Comparison of ENCODE assay signal across 9 cellular contexts in the genomic region with DNA sequence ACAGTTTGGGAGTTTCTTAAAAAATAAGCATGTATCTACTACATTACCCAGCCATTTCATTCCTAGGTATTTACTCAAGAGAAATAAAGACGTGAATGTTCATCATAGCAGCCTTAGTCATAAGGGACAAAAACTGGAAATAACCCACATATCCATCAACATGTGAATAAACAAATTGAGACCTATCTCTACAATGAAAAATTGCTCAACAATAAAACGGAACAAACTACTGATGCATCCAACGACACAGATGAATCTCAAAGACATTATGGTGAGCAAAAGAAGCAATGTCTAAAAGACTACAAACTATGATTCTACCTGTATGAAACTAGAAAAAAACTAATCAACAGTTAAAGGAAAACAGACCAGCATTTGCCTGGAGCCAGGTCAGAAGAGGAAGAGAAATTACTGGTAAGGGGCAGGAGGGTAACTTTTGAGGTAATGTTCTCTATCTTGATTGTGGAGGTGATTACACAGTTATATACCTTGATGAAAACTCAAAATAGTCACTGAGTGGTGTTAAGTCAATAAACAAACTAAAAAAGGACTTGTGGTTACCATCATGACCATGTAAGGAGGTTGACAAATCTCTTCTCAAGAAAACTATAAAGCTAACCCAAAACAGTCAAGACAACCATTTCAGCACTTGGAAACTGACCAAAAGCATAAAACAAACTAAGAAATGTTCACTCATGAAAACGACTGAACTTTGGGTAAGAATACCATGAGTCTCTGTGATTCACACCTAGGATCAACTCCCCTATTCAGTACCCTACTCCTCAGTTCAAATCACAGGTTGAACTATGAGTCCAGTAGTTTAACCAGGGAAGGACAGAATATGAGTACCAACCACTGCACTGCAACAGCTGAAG. TPM values are rescaled to one million over a fixed set of nuclear protein-coding genes. Genes with fewer than 3 reads are reported as not detected.
DNase-seq lines count a peak whose midpoint lies in the region; ATAC-seq and TF ChIP-seq lines count a peak whose summit lies in the region.
"Had no signal": no experiment of that assay in that cellular context is flagged by ENCODE, and none has a peak within 500 bp of the region (broad histone marks: within the 10 kb centered on the region; RNA-seq: fewer than 3 reads in every experiment).

No MANE protein-coding gene starts in this region.

- 47% methylated on average over 4 of the region's 4 CpGs for WGBS in suprapubic skin
- WGBS in SK-N-SH (ENCODE audit: low lambda C conversion rate) = 67% methylated on average over 4 of the region's 4 CpGs

- H3K9ac ChIP-seq in SK-N-SH = no peak overlapping the region

- H4K20me1 ChIP-seq in SK-N-SH (ENCODE audit: insufficient read depth) = peaks cover 99% of the 10 kb centered on the region

- no peak overlapping the region for H2AFZ ChIP-seq in SK-N-SH (ENCODE audit: low read depth)

- ATAC-seq in GM19395 (IDR thresholded peaks at IDR 0.05; ENCODE audit: unreplicated experiment) = peak; percentile 63
- ATAC-seq in Panc1 = peak; percentile 61
- no peak for ATAC-seq in mucosa of descending colon

- no peak for TF ChIP-seq RAD21 in SK-N-SH (IDR thresholded peaks at IDR 0.05; ENCODE audit: low read length)

- peak overlapping the region in 4 of 7 donors; percentile 3 to 53 (median 44) for H3K27ac Mint-ChIP-seq in CD4-positive, alpha-beta memory T cell

- no peak overlapping the region for H3K4me3 ChIP-seq in CD4-positive, alpha-beta memory T cell (ENCODE audit: low read length in 2 of 2)
- H3K4me3 ChIP-seq in Panc1 (ENCODE audit: low read depth in 2 of 2, low read length in 2 of 2) (no peak overlapping the region), mucosa of descending colon (no peak overlapping the region), suprapubic skin (no peak overlapping the region), SK-N-SH (ENCODE audit: low read depth in 2 of 2, low read length in 1 of 2) (no peak overlapping the region), MG63 (no peak overlapping the region)

- H3K27ac ChIP-seq in CD4-positive, alpha-beta memory T cell (ENCODE audit: low read depth, low read length) = no peak overlapping the region
- H3K27ac ChIP-seq in Panc1 (ENCODE audit: low read length) = no peak overlapping the region
- H3K27ac ChIP-seq in suprapubic skin = no peak overlapping the region
- no peak overlapping the region for H3K27ac ChIP-seq in SK-N-SH (ENCODE audit: low read depth in 2 of 2, low read length in 1 of 2)

- no peaks in the 10 kb centered on the region for H3K9me2 ChIP-seq in SK-N-SH

- H3K27me3 Mint-ChIP-seq in CD4-positive, alpha-beta memory T cell = no peaks in the 10 kb centered on the region

- TF ChIP-seq EP300 in suprapubic skin (IDR thresholded peaks at IDR 0.05) = no peak
- TF ChIP-seq EP300 in SK-N-SH (IDR thresholded peaks at IDR 0.05; ENCODE audit: borderline replicate concordance in 1 of 2, low read depth in 1 of 2, low read length in 1 of 2) = no peak

- CTCF ChIA-PET in CD4-positive, alpha-beta memory T cell (lab: Charles Lee; ENCODE audit: partially characterized antibody) = no interaction called here
- CTCF ChIA-PET in Panc1 (lab: Charles Lee) (no interaction called here), SK-N-SH (lab: Yijun Ruan, JAX) (interaction anchor here (1.1 to 1.4 kb wide), 4 partner anchors 11 to 339 kb away, joined by 3 read pairs; a partner anchor contains a TSS)

- no TSS peak for BruUV-seq in Panc1 (replicated peaks; lab: Mats Ljungman, UMichigan)

- peaks cover 17% of the 10 kb centered on the region for H3K4me1 ChIP-seq in CD4-positive, alpha-beta memory T cell (ENCODE audit: insufficient read depth, low read length)
- H3K4me1 ChIP-seq in Panc1 (ENCODE audit: control insufficient read depth, insufficient read depth, low read length) (no peaks in the 10 kb centered on the region; the same call in 1 of the 2 replicates), mucosa of descending colon (ENCODE audit: low read depth) (no peaks in the 10 kb centered on the region), suprapubic skin (peaks cover 15% of the 10 kb centered on the region), SK-N-SH (ENCODE audit: control insufficient read depth in 1 of 2, insufficient read depth in 2 of 2, low read depth in 1 of 2, low read length in 1 of 2) (0 out of 4 replicates have a peak, but pooled peaks cover 0 to 5% of the 10 kb centered on the region in 2 experiments)

- peaks cover 17% of the 10 kb centered on the region for H3F3A ChIP-seq in SK-N-SH (replicated peaks; ENCODE audit: insufficient read depth)

- peaks cover 100% of the 10 kb centered on the region for H3K79me2 ChIP-seq in SK-N-SH (ENCODE audit: insufficient read depth)

- in situ Hi-C loops in Panc1 (cut with HindIII; ENCODE audit: low pct_unique_long_range_greater_than_20kb, low sequenced_read_pairs) = no loop called here

- no peaks in the 10 kb centered on the region for H3K9me3 ChIP-seq in CD4-positive, alpha-beta memory T cell (ENCODE audit: control insufficient read depth in 1 of 2, low read length in 2 of 2)
- H3K9me3 ChIP-seq in Panc1 (ENCODE audit: control insufficient read depth, insufficient read depth, low read depth, low read length) (peaks cover 4% of the 10 kb centered on the region; the same call in 1 of the 2 replicates), mucosa of descending colon (no peaks in the 10 kb centered on the region), suprapubic skin (no peaks in the 10 kb centered on the region), SK-N-SH (no peaks in the 10 kb centered on the region), MG63 (peaks cover 15% of the 10 kb centered on the region)

- intact Hi-C loops in CD4-positive, alpha-beta memory T cell (cut with micrococcal nuclease) = no loop called here
- intact Hi-C loops in Panc1 (cut with micrococcal nuclease; ENCODE audit: unreplicated experiment) = no loop called here
- intact Hi-C loops in mucosa of descending colon (cut with DNase I, micrococcal nuclease) = no loop called here

- peak overlapping the region in 3 of 8 donors; percentile 5 to 75 (median 21) for H3K4me3 Mint-ChIP-seq in CD4-positive, alpha-beta memory T cell

- H3K36me3 Mint-ChIP-seq in CD4-positive, alpha-beta memory T cell = peaks cover 17% of the 10 kb centered on the region in 2 donors

- no peaks in the 10 kb centered on the region for H3K36me3 ChIP-seq in CD4-positive, alpha-beta memory T cell (ENCODE audit: insufficient read depth, low read length)
- H3K36me3 ChIP-seq in Panc1 (ENCODE audit: control insufficient read depth, insufficient read depth, low read length) (no peaks in the 10 kb centered on the region), mucosa of descending colon (ENCODE audit: low read depth) (no peaks in the 10 kb centered on the region), suprapubic skin (no peaks in the 10 kb centered on the region), SK-N-SH (replicated peaks in 1 of 2; ENCODE audit: control insufficient read depth in 1 of 2, insufficient read depth in 2 of 2, low read length in 1 of 2) (peaks cover 0 to 5% of the 10 kb centered on the region in 2 experiments), MG63 (peaks cover 30% of the 10 kb centered on the region)

- DNase-seq in CD4-positive, alpha-beta memory T cell = no peak
- no peak for DNase-seq in Panc1 (ENCODE audit: low read depth, low spot score)
- DNase-seq in iris pigment epithelial cell (ENCODE audit: low read depth) = peak; percentile 89
- no peak for DNase-seq in mucosa of descending colon
- DNase-seq in suprapubic skin (ENCODE audit: low spot score in 2 of 2) = no peak
- DNase-seq in SK-N-SH = no peak
- DNase-seq in MG63 = no peak
- DNase-seq: NCI-H774 had no signal

- POLR2A ChIA-PET in CD4-positive, alpha-beta memory T cell (lab: Charles Lee; ENCODE audit: partially characterized antibody) = interaction anchor here (0.9 to 1.2 kb wide), 3 partner anchors 10 to 23 kb away, joined by 4 read pairs; no protein-coding TSS in a partner anchor
- POLR2A ChIA-PET in Panc1 (lab: Charles Lee) = no interaction called here
- POLR2A ChIA-PET in SK-N-SH (lab: Yijun Ruan, JAX) = no interaction called here

- no peaks in the 10 kb centered on the region for H3K27me3 ChIP-seq in CD4-positive, alpha-beta memory T cell (ENCODE audit: insufficient read depth, low read length)
- H3K27me3 ChIP-seq in Panc1 (ENCODE audit: control insufficient read depth, insufficient read depth, low read length) (no peaks in the 10 kb centered on the region), suprapubic skin (no peaks in the 10 kb centered on the region), SK-N-SH (ENCODE audit: insufficient read depth) (no peaks in the 10 kb centered on the region), MG63 (no peaks in the 10 kb centered on the region)

- peaks cover 0 to 11% (median 7%) of the 10 kb centered on the region in 8 donors for H3K9me3 Mint-ChIP-seq in CD4-positive, alpha-beta memory T cell

- no peak for TF ChIP-seq POLR2A in suprapubic skin (IDR thresholded peaks at IDR 0.05)

- no peak for TF ChIP-seq CTCF in Panc1 (IDR thresholded peaks at IDR 0.05)
- TF ChIP-seq CTCF in mucosa of descending colon (IDR thresholded peaks at IDR 0.05) = no peak
- no peak for TF ChIP-seq CTCF in suprapubic skin (IDR thresholded peaks at IDR 0.05)
- TF ChIP-seq CTCF in SK-N-SH (IDR thresholded peaks at IDR 0.05) = no peak

- H3K4me1 Mint-ChIP-seq in CD4-positive, alpha-beta memory T cell = peaks cover 32 to 66% (median 38%) of the 10 kb centered on the region in 4 donors

- no peak overlapping the region for H3K4me2 ChIP-seq in SK-N-SH

TF ChIP-seq in SK-N-SH, 30 proteins besides CTCF, POLR2A, EP300 and RAD21 (continues in another document):
- TF ChIP-seq JUND (IDR thresholded peaks at IDR 0.05) = no peak
- TF ChIP-seq SMC3 (IDR thresholded peaks at IDR 0.05; ENCODE audit: low read depth, low read length) = no peak

RNA-seq across cellular contexts. Expression of a gene that starts 10.4 kb away (rescaled TPM):
- total RNA-seq in CD4-positive, alpha-beta memory T cell = 10 to 100 TPM; 57.1 to 61.7 TPM
- polyA plus RNA-seq in CD4-positive, alpha-beta memory T cell = 10 to 100 TPM; 16.7 to 25.3 TPM
- total RNA-seq in Panc1 (2021; ENCODE audit: unreplicated experiment) (37.1 TPM), mucosa of descending colon (10 to 100 TPM; 30.7 to 57.8 (median 33.3) TPM), suprapubic skin (10 to 100 TPM; 19.2 to 37.3 (median 23.2) TPM)
- 19.6 TPM for polyA plus RNA-seq in Panc1 (2012; ENCODE audit: insufficient read length)
- polyA plus RNA-seq in SK-N-SH (2012; rRNA removed) = 19.9 and 24.3 TPM in 2 replicates
- polyA plus RNA-seq in SK-N-SH (2012; cell fraction: cytosol; rRNA removed) = 23.5 and 25.1 TPM in 2 replicates
- polyA plus RNA-seq in SK-N-SH (2012; cell fraction: nucleus; rRNA removed) = 25.8 and 39.3 TPM in 2 replicates
- total RNA-seq in MG63 (2014; rRNA removed; shearing (Covaris generic); ENCODE audit: low replicate concordance) = 47.6 and 56.9 TPM in 2 replicates

RNA-seq across cellular contexts. Expression of a gene that starts 26.4 kb away (rescaled TPM):
- 10 to 100 TPM; 24.0 to 29.1 TPM for total RNA-seq in CD4-positive, alpha-beta memory T cell
- polyA plus RNA-seq in CD4-positive, alpha-beta memory T cell = 10 to 100 TPM in 1 of 2 donors, 1 to 10 TPM in 1; 7.3 to 18.9 TPM
- total RNA-seq in Panc1 (2021; ENCODE audit: unreplicated experiment) (21.3 TPM), mucosa of descending colon (10 to 100 TPM; 15.7 to 17.9 (median 16.7) TPM), suprapubic skin (10 to 100 TPM; 13.9 to 29.0 (median 15.8) TPM)
- 12.0 TPM for polyA plus RNA-seq in Panc1 (2012; ENCODE audit: insufficient read length)
- polyA plus RNA-seq in SK-N-SH (2012; rRNA removed) = 15.1 and 19.6 TPM in 2 replicates
- polyA plus RNA-seq in SK-N-SH (2012; cell fraction: cytosol; rRNA removed) = 10.7 and 13.6 TPM in 2 replicates
- polyA plus RNA-seq in SK-N-SH (2012; cell fraction: nucleus; rRNA removed) = 18.3 and 24.5 TPM in 2 replicates
- 13.7 and 28.8 TPM in 2 replicates for total RNA-seq in MG63 (2014; rRNA removed; shearing (Covaris generic); ENCODE audit: low replicate concordance)
